ENCODE assay signal across 8 cellular contexts in genomic region chr4:70839537-70840093, GRCh38. TPM values are rescaled to one million over a fixed set of nuclear protein-coding genes. Genes with fewer than 3 reads are reported as not detected.
DNase-seq lines count a peak whose midpoint lies in the region; ATAC-seq, FAIRE-seq and TF ChIP-seq lines count a peak whose summit lies in the region.

Gene GRSF1 (minus strand): TSS chr4:70839890. CDS start chr4:70839827, 63 bp downstream.

- peak within 1 kb of the TSS; percentile 98 for H3K4me3 Mint-ChIP-seq in T-helper 17 cell

- TF ChIP-seq CTCF in GM13977 (IDR thresholded peaks at IDR 0.05; ENCODE audit: extremely low read depth, insufficient read depth, missing control alignments): peak; percentile 41
- TF ChIP-seq CTCF in right atrium auricular region (IDR thresholded peaks at IDR 0.05): peak in 1 of 2 donors; percentile 40

- peak; percentile 40 for FAIRE-seq in urothelium cell line (lab: Jason Lieb, UNC)

- peaks cover 24% of the 10 kb centered on the region for H3K4me1 Mint-ChIP-seq in T-helper 17 cell

- H3K27ac Mint-ChIP-seq in T-helper 17 cell: peak within 1 kb of the TSS; percentile 86

- peaks cover 0 to 30% of the 10 kb centered on the region in 2 donors for H3K4me1 ChIP-seq in right atrium auricular region

- H3K36me3 Mint-ChIP-seq in T-helper 17 cell (ENCODE audit: low read depth): peaks cover 5% of the 10 kb centered on the region

- H3K4me3 ChIP-seq in right atrium auricular region: peak within 1 kb of the TSS; percentile 86 to 98

- in situ Hi-C loops in GM13977 (cut with MboI; ENCODE audit: low pct_unique_long_range_greater_than_20kb, low sequenced_read_pairs, unreplicated experiment): no loop called here

- H3K27me3 ChIP-seq in right atrium auricular region: no peaks in the 10 kb centered on the region

- no peaks in the 10 kb centered on the region for H3K27me3 Mint-ChIP-seq in T-helper 17 cell

- ATAC-seq in HG02840 (IDR thresholded peaks at IDR 0.05; ENCODE audit: low FRiP score, unreplicated experiment): peak; percentile 55
- peak; percentile 91 for ATAC-seq in T-helper 17 cell

- peaks cover 11% of the 10 kb centered on the region for H3K36me3 ChIP-seq in right atrium auricular region

- H3K27ac ChIP-seq in right atrium auricular region: peak within 1 kb of the TSS; percentile 86 to 93

- H3K9me3 ChIP-seq in T-helper 17 cell (ENCODE audit: control insufficient read depth, low read length, poor library complexity, severe bottlenecking) (no peaks in the 10 kb centered on the region), right atrium auricular region (no peaks in the 10 kb centered on the region)

- DNase-seq in GM13977 (ENCODE audit: low spot score) (peak; percentile 94), NCI-H146 treated with DMSO at 0.1 percent for 48 hours (lab: John Stamatoyannopoulos, UW; ENCODE audit: unreplicated experiment) (peak; percentile 64), T-helper 17 cell (peak; percentile 91 to 95 (median 93)), amygdala (lab: John Stamatoyannopoulos, UW) (peak; percentile 16 to 95 (median 84)), right atrium auricular region (ENCODE audit: low spot score) (peak; percentile 92), pulmonary artery endothelial cell (ENCODE audit: low read depth, low spot score) (peak; percentile 75), urothelium cell line (ENCODE audit: low spot score) (peak; percentile 99)

RNA-seq across cellular contexts. Expression of gene GRSF1, which starts in this region (rescaled TPM):
- total RNA-seq in T-helper 17 cell (10 to 100 TPM; 39.4 to 42.0 TPM), right atrium auricular region (10 to 100 TPM; 43.2 to 86.5 TPM), pulmonary artery endothelial cell (85.1 and 87.9 TPM in 2 replicates)

Comparison
In these comparisons a context has a peak if more than half of its experiments do, and no peak if none do; other contexts are left out.
1. Peak in every context shown above with its lines: DNase-seq, ATAC-seq, H3K4me3 ChIP-seq and H3K27ac ChIP-seq.